Comparison of ENCODE assay signal across 18 cellular contexts in genomic region chr9:109037946-109038345, GRCh38.
"Had no signal": no experiment of that assay in that cellular context is flagged by ENCODE, and none has a peak within 500 bp of the region (broad histone marks: within the 10 kb centered on the region; RNA-seq: fewer than 3 reads in every experiment).

No MANE protein-coding gene starts in this region.

- ATAC-seq: activated T-helper 17 cell treated with anti-CD3 and anti-CD28 coated beads, Interleukin-2, amount 50 U/mL, for 72 hours; esophagus mucosa; natural killer cell treated with Interleukin-12 subunit alpha and Interleukin-12 subunit beta and Interleukin-15 and Interleukin-18, amount 100 ng/mL, for 72 hours; upper lobe of right lung; WTC11 had no signal

- H3K27ac ChIP-seq: upper lobe of right lung had no signal

- H3K4me3 ChIP-seq: upper lobe of right lung had no signal

- DNase-seq: activated CD4-positive, alpha-beta T cell treated with anti-CD3 and anti-CD28 coated beads, Interleukin-2, amount 50 U/mL, for 4 hours; activated CD8-positive, alpha-beta memory T cell treated with anti-CD3 and anti-CD28 coated beads for 24 hours; activated CD8-positive, alpha-beta memory T cell treated with anti-CD3 and anti-CD28 coated beads, Interleukin-2, amount 50 U/mL, for 4 hours; activated naive CD4-positive, alpha-beta T cell treated with Interleukin-2 at 50 U/mL for 16 hours; activated naive CD8-positive, alpha-beta T cell treated with anti-CD3 and anti-CD28 coated beads for 36 hours; activated T-cell treated with anti-CD3 and anti-CD28 coated beads, Interleukin-2, amount 50 U/mL, for 24 hours; amniotic stem cell; effector CD4-positive, alpha-beta T cell; foreskin melanocyte; hypothalamus; stimulated activated CD4-positive, alpha-beta T cell treated with anti-CD3 and anti-CD28 coated beads, Interleukin-4, amount 100 ng/mL, for 24 hours; stimulated activated naive CD4-positive, alpha-beta T cell treated with Interleukin-2 at 50 U/mL for 16 hours; T-helper 9 cell; upper lobe of right lung had no signal

- H3K9me3 ChIP-seq: upper lobe of right lung had no signal

- H3K27me3 ChIP-seq: upper lobe of right lung had no signal
